In the genomic region with DNA sequence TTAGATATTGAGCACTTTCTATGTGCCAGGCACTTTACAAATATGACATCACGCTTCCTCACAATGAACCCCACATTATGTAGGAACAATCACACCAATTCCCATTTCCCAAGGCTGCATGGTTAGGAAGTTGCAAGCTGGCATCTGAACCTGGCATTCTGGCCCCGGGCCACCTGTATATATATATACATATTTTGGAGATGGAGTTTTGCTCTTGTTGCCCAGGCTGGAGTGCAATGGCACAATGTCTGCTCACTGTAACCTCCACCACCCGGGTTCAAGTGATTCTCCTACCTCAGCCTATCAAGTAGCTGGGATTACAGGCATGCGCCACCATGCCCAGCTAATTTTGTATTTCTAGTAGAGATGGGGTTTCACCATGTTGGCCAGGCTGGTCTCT, we compare ENCODE assay signal across 25 cellular contexts.
"Had no signal": no experiment of that assay in that cellular context is flagged by ENCODE, and none has a peak within 500 bp of the region (broad histone marks: within the 10 kb centered on the region; RNA-seq: fewer than 3 reads in every experiment).

No MANE protein-coding gene starts in this region.

- H3K4me3 Mint-ChIP-seq: activated CD4-positive, alpha-beta T cell treated with anti-CD3 and anti-CD28 coated beads, Interleukin-2, amount 10 ng/mL, durations not matched to agents 7 days and 5 days; activated CD8-positive, alpha-beta T cell treated with anti-CD3 and anti-CD28 coated beads for 36 hours; activated naive CD4-positive, alpha-beta T cell treated with anti-CD3 and anti-CD28 coated beads, Interleukin-2, amount 50 U/mL, for 24 hours; activated T-cell treated with anti-CD3 and anti-CD28 coated beads, Interleukin-2, amount 50 U/mL, for 72 hours; T-helper 17 cell; WTC11 had no signal

- H3K27me3 Mint-ChIP-seq: activated CD4-positive, alpha-beta T cell treated with anti-CD3 and anti-CD28 coated beads, Interleukin-2, amount 10 ng/mL, durations not matched to agents 7 days and 5 days; activated CD8-positive, alpha-beta T cell treated with anti-CD3 and anti-CD28 coated beads for 36 hours; activated naive CD4-positive, alpha-beta T cell treated with anti-CD3 and anti-CD28 coated beads, Interleukin-2, amount 50 U/mL, for 24 hours; T-helper 17 cell had no signal

- H3K4me1 Mint-ChIP-seq: activated CD4-positive, alpha-beta T cell treated with anti-CD3 and anti-CD28 coated beads, Interleukin-2, amount 10 ng/mL, durations not matched to agents 7 days and 5 days had no signal

- ATAC-seq: activated CD8-positive, alpha-beta T cell treated with anti-CD3 and anti-CD28 coated beads for 36 hours; activated T-cell treated with anti-CD3 and anti-CD28 coated beads, Interleukin-2, amount 50 U/mL, for 72 hours; body of pancreas; Panc1; SK-N-SH treated with all-trans-retinoic acid at 6 μM for 48 hours; T-helper 17 cell; WTC11 had no signal

- H3K27ac Mint-ChIP-seq: activated CD4-positive, alpha-beta T cell treated with anti-CD3 and anti-CD28 coated beads, Interleukin-2, amount 10 ng/mL, durations not matched to agents 7 days and 5 days; activated CD8-positive, alpha-beta T cell treated with anti-CD3 and anti-CD28 coated beads for 36 hours; activated naive CD4-positive, alpha-beta T cell treated with anti-CD3 and anti-CD28 coated beads, Interleukin-2, amount 50 U/mL, for 24 hours; activated T-cell treated with anti-CD3 and anti-CD28 coated beads, Interleukin-2, amount 50 U/mL, for 72 hours; activated T-helper 2 cell treated with anti-CD3 and anti-CD28 coated beads, Interferon-gamma antibody, Interleukin-2, Interleukin-4, amounts not matched to agents 10 μg/mL and 5 μg/mL and 100 μg/mL, durations not matched to agents 14 hours and 24 hours and 36 hours; T-helper 17 cell had no signal

- H3K9me3 Mint-ChIP-seq: activated CD4-positive, alpha-beta T cell treated with anti-CD3 and anti-CD28 coated beads, Interleukin-2, amount 10 ng/mL, durations not matched to agents 7 days and 5 days; activated CD8-positive, alpha-beta T cell treated with anti-CD3 and anti-CD28 coated beads for 36 hours; activated naive CD4-positive, alpha-beta T cell treated with anti-CD3 and anti-CD28 coated beads, Interleukin-2, amount 50 U/mL, for 24 hours; activated T-cell treated with anti-CD3 and anti-CD28 coated beads, Interleukin-2, amount 50 U/mL, for 72 hours; activated T-helper 2 cell treated with anti-CD3 and anti-CD28 coated beads, Interferon-gamma antibody, Interleukin-2, Interleukin-4, amounts not matched to agents 10 μg/mL and 5 μg/mL and 100 μg/mL, durations not matched to agents 14 hours and 24 hours and 36 hours; WTC11 had no signal

- H3K36me3 Mint-ChIP-seq: activated naive CD4-positive, alpha-beta T cell treated with anti-CD3 and anti-CD28 coated beads, Interleukin-2, amount 50 U/mL, for 24 hours; WTC11 had no signal

- DNase-seq: activated CD4-positive, alpha-beta T cell treated with anti-CD3 and anti-CD28 coated beads, Interleukin-2, amount 10 ng/mL, durations not matched to agents 7 days and 5 days; activated CD8-positive, alpha-beta memory T cell treated with anti-CD3 and anti-CD28 coated beads, Interleukin-2, amount 50 U/mL, for 4 hours; activated CD8-positive, alpha-beta T cell treated with anti-CD3 and anti-CD28 coated beads for 36 hours; activated naive CD4-positive, alpha-beta T cell; activated T-cell treated with anti-CD3 and anti-CD28 coated beads, Interleukin-2, amount 50 U/mL, for 72 hours; body of pancreas; central memory CD4-positive, alpha-beta T cell; MM.1S; NCI-H1105; NCI-H1436; NCI-H1694 treated with DMSO at 0.1 percent for 48 hours; NCI-H2029 treated with DMSO at 0.1 percent for 48 hours; NCI-H345; NCI-H510A; NCI-H526 treated with DMSO at 0.1 percent for 48 hours; OCI-M1; RPMI8226; SHP77; T-helper 17 cell; T-helper 9 cell had no signal
